Comparison of ENCODE assay signal across 17 cellular contexts in the genomic region with DNA sequence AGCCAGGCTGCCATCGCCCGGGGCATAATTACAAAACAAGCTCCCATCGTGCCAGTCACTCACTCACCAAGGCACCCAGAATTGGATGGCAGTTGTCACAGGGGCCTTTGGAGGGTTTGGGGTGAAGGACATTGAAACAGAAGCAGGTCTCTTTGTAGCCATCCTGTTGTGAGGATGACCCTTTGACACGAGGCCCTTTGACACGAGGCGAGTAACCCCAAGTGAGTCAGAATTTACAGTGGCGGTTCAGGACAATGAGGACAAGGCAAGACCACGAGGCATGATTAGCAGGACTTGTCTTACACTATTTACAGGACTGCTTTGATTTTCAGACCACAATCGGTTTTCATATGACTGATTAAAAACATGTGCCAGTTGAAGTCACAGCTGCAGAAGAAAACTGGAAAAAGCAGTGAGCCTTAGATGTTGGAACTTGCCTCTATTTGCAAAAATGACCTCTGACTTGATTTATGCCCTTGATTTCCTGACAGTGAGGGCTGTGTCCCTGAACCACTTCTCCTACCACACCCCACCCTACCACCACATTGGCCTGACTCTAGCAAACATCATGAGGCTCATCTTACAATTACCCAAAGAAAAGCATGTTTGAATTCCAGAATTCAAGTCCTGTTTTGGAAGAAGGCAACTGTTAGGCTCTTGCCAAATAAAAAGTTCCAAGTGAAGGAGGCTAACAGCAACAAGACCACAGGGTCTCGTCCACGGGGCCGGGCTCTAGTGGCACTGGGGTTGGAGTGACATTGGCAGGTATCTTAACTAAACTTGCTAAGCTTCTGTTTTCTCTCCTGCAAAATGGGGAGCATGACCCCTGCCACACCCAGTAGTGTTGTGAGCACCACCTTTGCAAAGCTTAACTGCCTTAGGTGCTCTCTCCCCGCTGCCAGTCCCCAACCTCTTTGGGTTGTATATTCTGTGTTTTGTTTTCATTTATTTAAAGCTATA.
A peak's percentile ranks its signal among the peaks of the same experiment; 100 is the strongest.
DNase-seq lines count a peak whose midpoint lies in the region; ATAC-seq, FAIRE-seq and TF ChIP-seq lines count a peak whose summit lies in the region.
"Had no signal": no experiment of that assay in that cellular context is flagged by ENCODE, and none has a peak within 500 bp of the region (broad histone marks: within the 10 kb centered on the region; RNA-seq: fewer than 3 reads in every experiment).

No MANE protein-coding gene starts in this region.

- no peak for DNase-seq in activated CD8-positive, alpha-beta memory T cell treated with anti-CD3 and anti-CD28 coated beads, Interleukin-2, amount 10 ng/mL, durations not matched to agents 7 days and 5 days
- DNase-seq in activated CD8-positive, alpha-beta memory T cell treated with anti-CD3 and anti-CD28 coated beads, Interleukin-2, amount 50 U/mL, for 4 hours = no peak
- peak in 1 of 2 donors; percentile 54 for DNase-seq in ascending aorta (ENCODE audit: low spot score in 2 of 2)
- DNase-seq in kidney = no peak
- peak in 1 of 2 donors; percentile 59 for DNase-seq in tibial artery
- DNase-seq in SIG-M5 treated with dmso at 0.1 percent for 504 hours (lab: John Stamatoyannopoulos, UW; ENCODE audit: unreplicated experiment) = no peak
- no peak for DNase-seq in NCI-H1436 treated with DMSO at 0.1 percent for 48 hours (lab: John Stamatoyannopoulos, UW)
- DNase-seq in body of pancreas = no peak
- DNase-seq: glutamatergic neuron; NCI-H1092; NCI-H526; stimulated activated CD4-positive, alpha-beta T cell treated with anti-CD3 and anti-CD28 coated beads, Interleukin-2, amount 100 ng/mL, for 24 hours; stimulated activated naive CD4-positive, alpha-beta T cell treated with Interleukin-2 at 50 U/mL for 16 hours had no signal

- peaks cover 29% of the 10 kb centered on the region for H3K4me1 Mint-ChIP-seq in activated CD8-positive, alpha-beta memory T cell treated with anti-CD3 and anti-CD28 coated beads, Interleukin-2, amount 10 ng/mL, durations not matched to agents 7 days and 5 days

- no peaks in the 10 kb centered on the region for H3K9me3 Mint-ChIP-seq in activated CD8-positive, alpha-beta memory T cell treated with anti-CD3 and anti-CD28 coated beads, Interleukin-2, amount 10 ng/mL, durations not matched to agents 7 days and 5 days (ENCODE audit: low read depth)

- no peak for FAIRE-seq in kidney (lab: Jason Lieb, UNC)
- FAIRE-seq: A204.1, GM18507 had no signal

- WGBS in body of pancreas, 2 donors = 83 to 88% methylated on average over 10 to 13 of the region's 13 CpGs

- H3K27ac ChIP-seq in ascending aorta = peak overlapping the region; percentile 30 to 63
- peak overlapping the region; percentile 12 to 45 for H3K27ac ChIP-seq in kidney (ENCODE audit: low read depth in 2 of 2, low read length in 2 of 2)
- H3K27ac ChIP-seq in tibial artery = peak overlapping the region; percentile 50 to 60
- no peak overlapping the region for H3K27ac ChIP-seq in body of pancreas
- H3K27ac ChIP-seq: SJSA1 had no signal

- H3K4me1 ChIP-seq in ascending aorta (peaks cover 0 to 27% of the 10 kb centered on the region in 2 donors), kidney (ENCODE audit: control insufficient read depth in 1 of 2, insufficient read depth in 1 of 2, low read depth in 1 of 2, low read length in 2 of 2) (peaks cover 14 to 19% of the 10 kb centered on the region in 2 donors), tibial artery (peaks cover 0 to 48% (median 28%) of the 10 kb centered on the region in 4 donors), body of pancreas (peaks cover 2% of the 10 kb centered on the region)

- no peaks in the 10 kb centered on the region for H3K27me3 Mint-ChIP-seq in activated CD8-positive, alpha-beta memory T cell treated with anti-CD3 and anti-CD28 coated beads, Interleukin-2, amount 10 ng/mL, durations not matched to agents 7 days and 5 days

- TF ChIP-seq CTCF in ascending aorta (IDR thresholded peaks at IDR 0.05) (no peak), kidney (IDR thresholded peaks at IDR 0.05; ENCODE audit: borderline replicate concordance, extremely low read depth, insufficient read depth) (no peak), tibial artery (IDR thresholded peaks at IDR 0.05) (no peak), body of pancreas (IDR thresholded peaks at IDR 0.05) (no peak)

- CTCF ChIA-PET in activated CD8-positive, alpha-beta memory T cell treated with anti-CD3 and anti-CD28 coated beads, Interleukin-2, amount 10 ng/mL, durations not matched to agents 7 days and 5 days (lab: Charles Lee) = interaction anchor here (1.0 kb wide), 1 partner anchor 23 kb away, joined by 3 read pairs; no protein-coding TSS in a partner anchor

- no peak overlapping the region for H3K27ac Mint-ChIP-seq in activated CD8-positive, alpha-beta memory T cell treated with anti-CD3 and anti-CD28 coated beads, Interleukin-2, amount 10 ng/mL, durations not matched to agents 7 days and 5 days

- no peaks in the 10 kb centered on the region for H3K36me3 ChIP-seq in ascending aorta
- H3K36me3 ChIP-seq in kidney (ENCODE audit: control insufficient read depth in 1 of 2, insufficient read depth in 2 of 2, low read length in 2 of 2) = no peaks in the 10 kb centered on the region
- no peaks in the 10 kb centered on the region for H3K36me3 ChIP-seq in tibial artery
- H3K36me3 ChIP-seq in body of pancreas (replicated peaks in 1 of 2; ENCODE audit: insufficient read depth in 1 of 2, low read depth in 2 of 2) = no peaks in the 10 kb centered on the region
- H3K36me3 ChIP-seq: ovary had no signal

- H3K9ac ChIP-seq in kidney (ENCODE audit: low read length in 2 of 2) = no peak overlapping the region

- intact Hi-C loops in ascending aorta (cut with DNase I) (no loop called here), kidney (cut with DNase I) (no loop called here), tibial artery (cut with DNase I; ENCODE audit: low total_unique reads) (no loop called here), body of pancreas (cut with DNase I) (no loop called here)

- H3K36me3 Mint-ChIP-seq in activated CD8-positive, alpha-beta memory T cell treated with anti-CD3 and anti-CD28 coated beads, Interleukin-2, amount 10 ng/mL, durations not matched to agents 7 days and 5 days = peaks cover 15% of the 10 kb centered on the region

- no peak overlapping the region for H3K4me3 Mint-ChIP-seq in activated CD8-positive, alpha-beta memory T cell treated with anti-CD3 and anti-CD28 coated beads, Interleukin-2, amount 10 ng/mL, durations not matched to agents 7 days and 5 days

- H3K4me3 ChIP-seq in ascending aorta (no peak overlapping the region), kidney (ENCODE audit: low read length in 2 of 2) (no peak overlapping the region), tibial artery (no peak overlapping the region), body of pancreas (no peak overlapping the region)
- H3K4me3 ChIP-seq: ovary, SJSA1 had no signal

- no peak for TF ChIP-seq POLR2A in body of pancreas (IDR thresholded peaks at IDR 0.05)

- no peaks in the 10 kb centered on the region for H3K27me3 ChIP-seq in ascending aorta
- no peaks in the 10 kb centered on the region for H3K27me3 ChIP-seq in tibial artery
- H3K27me3 ChIP-seq in body of pancreas = no peaks in the 10 kb centered on the region
- H3K27me3 ChIP-seq: ovary, SJSA1 had no signal

- H3K9me3 ChIP-seq in ascending aorta (no peaks in the 10 kb centered on the region), kidney (ENCODE audit: control insufficient read depth in 1 of 2, low read length in 2 of 2) (no peaks in the 10 kb centered on the region), tibial artery (no peaks in the 10 kb centered on the region), body of pancreas (no peaks in the 10 kb centered on the region)
- H3K9me3 ChIP-seq: ovary, SJSA1 had no signal

- peak; percentile 36 for ATAC-seq in activated CD8-positive, alpha-beta memory T cell treated with anti-CD3 and anti-CD28 coated beads, Interleukin-2, amount 10 ng/mL, durations not matched to agents 7 days and 5 days
- ATAC-seq in body of pancreas = no peak

Comparison
In these comparisons a context has a peak if more than half of its experiments do, and no peak if none do; other contexts are left out.
1. H3K27ac ChIP-seq: peak in ascending aorta (2 of 2), kidney (2 of 2) and tibial artery (2 of 2); none in body of pancreas (0 of 4).